In genomic region chr22:27491888-27492287, GRCh38 we compare ENCODE assay signal across 2 cellular contexts.
TF ChIP-seq lines count a peak whose summit lies in the region.

No MANE protein-coding gene starts in this region.

TF ChIP-seq in SK-N-SH treated with all-trans-retinoic acid at 6 μM for 48 hours, 23 proteins besides CTCF, POLR2A, EP300 and RAD21 (continued from another document):
- TF ChIP-seq POU6F1 (CRISPR knock-in tag; IDR thresholded peaks at IDR 0.05; ENCODE audit: borderline replicate concordance, low read depth) (no peak), ZNF70 (CRISPR knock-in tag; IDR thresholded peaks at IDR 0.05) (no peak), ZFP3 (CRISPR knock-in tag; IDR thresholded peaks at IDR 0.05) (peak; percentile 90), ARNTL (CRISPR knock-in tag; IDR thresholded peaks at IDR 0.05; ENCODE audit: borderline replicate concordance, low read depth) (no peak)

TF ChIP-seq in SK-N-SH, 30 proteins besides CTCF, POLR2A, EP300 and RAD21 (continued from another document):
- TF ChIP-seq IRF3 (IDR thresholded peaks at IDR 0.05; ENCODE audit: low read depth, low read length) (no peak), USF2 (IDR thresholded peaks at IDR 0.05; ENCODE audit: borderline replicate concordance, low read depth, low read length) (no peak), FOSL2 (IDR thresholded peaks at IDR 0.05; ENCODE audit: borderline replicate concordance, low read depth) (no peak), GABPA (IDR thresholded peaks at IDR 0.05; ENCODE audit: low read depth) (no peak), TCF12 (IDR thresholded peaks at IDR 0.05) (no peak), SIN3A (IDR thresholded peaks at IDR 0.05; ENCODE audit: borderline replicate concordance, low read depth, low read length) (no peak), TEAD4 (IDR thresholded peaks at IDR 0.05; ENCODE audit: borderline replicate concordance, insufficient read depth) (no peak), MXI1 (IDR thresholded peaks at IDR 0.05; ENCODE audit: low read depth, low read length) (no peak), ELF1 (IDR thresholded peaks at IDR 0.05) (no peak)
- TF ChIP-seq, protein P1, sequence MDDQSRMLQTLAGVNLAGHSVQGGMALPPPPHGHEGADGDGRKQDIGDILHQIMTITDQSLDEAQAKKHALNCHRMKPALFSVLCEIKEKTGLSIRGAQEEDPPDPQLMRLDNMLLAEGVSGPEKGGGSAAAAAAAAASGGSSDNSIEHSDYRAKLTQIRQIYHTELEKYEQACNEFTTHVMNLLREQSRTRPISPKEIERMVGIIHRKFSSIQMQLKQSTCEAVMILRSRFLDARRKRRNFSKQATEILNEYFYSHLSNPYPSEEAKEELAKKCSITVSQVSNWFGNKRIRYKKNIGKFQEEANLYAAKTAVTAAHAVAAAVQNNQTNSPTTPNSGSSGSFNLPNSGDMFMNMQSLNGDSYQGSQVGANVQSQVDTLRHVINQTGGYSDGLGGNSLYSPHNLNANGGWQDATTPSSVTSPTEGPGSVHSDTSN (IDR thresholded peaks at IDR 0.05): no peak
- TF ChIP-seq, protein P2, sequence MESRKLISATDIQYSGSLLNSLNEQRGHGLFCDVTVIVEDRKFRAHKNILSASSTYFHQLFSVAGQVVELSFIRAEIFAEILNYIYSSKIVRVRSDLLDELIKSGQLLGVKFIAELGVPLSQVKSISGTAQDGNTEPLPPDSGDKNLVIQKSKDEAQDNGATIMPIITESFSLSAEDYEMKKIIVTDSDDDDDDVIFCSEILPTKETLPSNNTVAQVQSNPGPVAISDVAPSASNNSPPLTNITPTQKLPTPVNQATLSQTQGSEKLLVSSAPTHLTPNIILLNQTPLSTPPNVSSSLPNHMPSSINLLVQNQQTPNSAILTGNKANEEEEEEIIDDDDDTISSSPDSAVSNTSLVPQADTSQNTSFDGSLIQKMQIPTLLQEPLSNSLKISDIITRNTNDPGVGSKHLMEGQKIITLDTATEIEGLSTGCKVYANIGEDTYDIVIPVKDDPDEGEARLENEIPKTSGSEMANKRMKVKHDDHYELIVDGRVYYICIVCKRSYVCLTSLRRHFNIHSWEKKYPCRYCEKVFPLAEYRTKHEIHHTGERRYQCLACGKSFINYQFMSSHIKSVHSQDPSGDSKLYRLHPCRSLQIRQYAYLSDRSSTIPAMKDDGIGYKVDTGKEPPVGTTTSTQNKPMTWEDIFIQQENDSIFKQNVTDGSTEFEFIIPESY (IDR thresholded peaks at IDR 0.05; ENCODE audit: borderline replicate concordance, low read depth): no peak
TF ChIP-seq in SK-N-SH: peak in this region for 0.
